23 cellular contexts compared by ENCODE assay signal in the genomic region with DNA sequence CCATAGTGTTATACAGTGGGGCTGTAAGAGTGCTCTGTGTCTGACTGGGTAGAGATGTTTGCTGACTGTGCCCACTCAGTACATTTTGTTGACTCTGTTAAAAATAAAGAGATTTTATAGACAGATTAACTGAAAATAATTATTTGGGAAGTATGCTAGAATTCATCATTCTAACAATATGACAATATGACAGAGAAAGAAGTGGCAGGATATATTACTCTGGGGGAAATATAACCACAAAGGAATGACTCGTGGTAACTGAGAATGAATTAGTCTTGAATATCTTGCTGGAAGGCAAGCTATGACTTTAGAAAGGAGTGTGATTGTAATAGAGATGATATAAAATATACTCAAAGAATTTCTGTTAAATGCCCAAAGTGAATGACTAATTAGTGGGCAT.
"Had no signal": no experiment of that assay in that cellular context is flagged by ENCODE, and none has a peak within 500 bp of the region (broad histone marks: within the 10 kb centered on the region; RNA-seq: fewer than 3 reads in every experiment).

No MANE protein-coding gene starts in this region.

- H3K4me3 Mint-ChIP-seq: activated T-helper 1 cell treated with anti-CD3 and anti-CD28 coated beads, Interleukin-12 subunit alpha, Interleukin-12 subunit beta, Interleukin-2, Interleukin-4 antibody, amounts not matched to agents 30 ng/mL and 10 ng/mL and 1 ng/mL, durations not matched to agents 14 hours and 24 hours and 36 hours; endodermal cell; naive B cell; neural progenitor cell; T-helper 1 cell treated with Interleukin-12 subunit alpha and Interleukin-12 subunit beta and Interleukin-4 antibody, amounts not matched to agents 30 μg/mL and 1 μg/mL, for 36 hours had no signal

- DNase-seq: activated CD4-positive, alpha-beta T cell treated with anti-CD3 and anti-CD28 coated beads for 4 hours; activated CD4-positive, alpha-beta T cell treated with anti-CD3 and anti-CD28 coated beads, Interleukin-2, amount 50 U/mL, for 48 hours; activated CD4-positive, CD25-positive, alpha-beta regulatory T cell; cortex of kidney; endodermal cell; heart right ventricle; lower lobe of right lung; mesendoderm; naive B cell; posterior cingulate gyrus; retina; sigmoid colon; spleen; stimulated activated CD4-positive, alpha-beta T cell treated with anti-CD3 and anti-CD28 coated beads, Interleukin-4, amount 100 ng/mL, for 1 hour; stimulated activated naive CD4-positive, alpha-beta T cell; upper lobe of right lung had no signal

- H3K4me2 ChIP-seq: neural progenitor cell had no signal

- H3K27me3 ChIP-seq: breast epithelium, heart right ventricle, neural progenitor cell, sigmoid colon, spleen, upper lobe of right lung had no signal

- H3K4me1 Mint-ChIP-seq: neural progenitor cell had no signal

- H3K27me3 Mint-ChIP-seq: naive B cell had no signal

- FAIRE-seq: keratinocyte had no signal

- H3K9me3 ChIP-seq: breast epithelium, heart right ventricle, lower lobe of right lung, sigmoid colon, spleen, thoracic aorta, upper lobe of right lung had no signal

- H3K4me1 ChIP-seq: breast epithelium, lower lobe of right lung, neural progenitor cell, upper lobe of right lung had no signal

- H3K27ac Mint-ChIP-seq: activated naive CD4-positive, alpha-beta T cell treated with anti-CD3 and anti-CD28 coated beads, Interleukin-2, amount 50 U/mL, for 72 hours; activated T-helper 1 cell treated with anti-CD3 and anti-CD28 coated beads, Interleukin-12 subunit alpha, Interleukin-12 subunit beta, Interleukin-2, Interleukin-4 antibody, amounts not matched to agents 30 ng/mL and 10 ng/mL and 1 ng/mL, durations not matched to agents 14 hours and 24 hours and 36 hours; endodermal cell; naive B cell; neural progenitor cell; T-helper 1 cell treated with Interleukin-12 subunit alpha and Interleukin-12 subunit beta and Interleukin-4 antibody, amounts not matched to agents 30 μg/mL and 1 μg/mL, for 36 hours had no signal

- H3K9me3 Mint-ChIP-seq: activated naive CD4-positive, alpha-beta T cell treated with anti-CD3 and anti-CD28 coated beads, Interleukin-2, amount 50 U/mL, for 72 hours; activated T-helper 1 cell treated with anti-CD3 and anti-CD28 coated beads, Interleukin-12 subunit alpha, Interleukin-12 subunit beta, Interleukin-2, Interleukin-4 antibody, amounts not matched to agents 30 ng/mL and 10 ng/mL and 1 ng/mL, durations not matched to agents 14 hours and 24 hours and 36 hours; endodermal cell; naive B cell; neural progenitor cell; T-helper 1 cell treated with Interleukin-12 subunit alpha and Interleukin-12 subunit beta and Interleukin-4 antibody, amounts not matched to agents 30 μg/mL and 1 μg/mL, for 36 hours had no signal

- H2AFZ ChIP-seq: neural progenitor cell had no signal

- H3K36me3 ChIP-seq: breast epithelium had no signal

- ATAC-seq: activated naive CD4-positive, alpha-beta T cell treated with anti-CD3 and anti-CD28 coated beads, Interleukin-2, amount 50 U/mL, for 72 hours; heart right ventricle; lower lobe of right lung; upper lobe of right lung had no signal

- H3K9ac ChIP-seq: neural progenitor cell had no signal

- H3K27ac ChIP-seq: breast epithelium, heart right ventricle, lower lobe of right lung, neural progenitor cell, sigmoid colon, spleen, thoracic aorta, upper lobe of right lung had no signal

- H3K4me3 ChIP-seq: breast epithelium, heart right ventricle, lower lobe of right lung, neural progenitor cell, sigmoid colon, spleen, thoracic aorta, upper lobe of right lung had no signal
